2 cellular contexts compared by ENCODE assay signal in the genomic region with DNA sequence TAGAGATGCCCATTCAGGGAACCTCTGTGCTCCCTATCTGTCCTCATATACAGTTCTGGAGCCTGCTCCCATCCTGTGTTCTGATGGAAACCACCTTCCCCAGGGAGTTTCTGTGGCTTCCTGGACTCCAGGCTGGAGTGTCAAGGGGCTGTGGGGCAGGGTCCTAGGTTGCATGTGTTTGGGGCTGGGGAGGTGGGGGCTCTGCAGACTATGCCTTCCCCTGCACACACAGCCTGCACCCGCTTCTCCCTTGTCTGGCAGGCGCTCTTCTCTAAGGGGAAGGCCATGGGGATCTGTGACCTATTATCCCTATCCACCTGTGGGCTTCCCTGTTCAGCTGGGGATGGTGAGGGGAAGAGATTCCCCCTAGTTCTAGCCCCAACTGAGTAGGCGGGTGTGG.
TF ChIP-seq lines count a peak whose summit lies in the region.

No MANE protein-coding gene starts in this region.

TF ChIP-seq in GM23338, 12 proteins besides CTCF, POLR2A, EP300 and RAD21 (continued from another document):
- TF ChIP-seq ZNF331 (CRISPR knock-in tag; IDR thresholded peaks at IDR 0.05; ENCODE audit: low read depth) (no peak), ETS1 (IDR thresholded peaks at IDR 0.05) (no peak), ZNF462 (CRISPR knock-in tag; IDR thresholded peaks at IDR 0.05) (no peak), EZH2 (IDR thresholded peaks at IDR 0.05; ENCODE audit: low read depth, unreplicated experiment) (no peak), EZH2phosphoT487 (IDR thresholded peaks at IDR 0.05; ENCODE audit: unreplicated experiment) (no peak), STAT1 (IDR thresholded peaks at IDR 0.05; ENCODE audit: unreplicated experiment) (no peak), ZNF114 (CRISPR knock-in tag; IDR thresholded peaks at IDR 0.05) (no peak), REST (IDR thresholded peaks at IDR 0.05; ENCODE audit: unreplicated experiment) (no peak)

TF ChIP-seq in SK-N-SH, 30 proteins besides CTCF, POLR2A, EP300 and RAD21 (continued from another document):
- TF ChIP-seq, protein P1, sequence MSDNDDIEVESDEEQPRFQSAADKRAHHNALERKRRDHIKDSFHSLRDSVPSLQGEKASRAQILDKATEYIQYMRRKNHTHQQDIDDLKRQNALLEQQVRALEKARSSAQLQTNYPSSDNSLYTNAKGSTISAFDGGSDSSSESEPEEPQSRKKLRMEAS (IDR thresholded peaks at IDR 0.05; ENCODE audit: low read depth) = no peak
- no peak for TF ChIP-seq FOSL2 (IDR thresholded peaks at IDR 0.05; ENCODE audit: borderline replicate concordance, low read depth)
TF ChIP-seq in SK-N-SH: peak in this region for 0.
